Comparison of ENCODE assay signal across 1 cellular context in genomic region chrX:21382715-21383114, GRCh38.
TF ChIP-seq lines count a peak whose summit lies in the region.

No MANE protein-coding gene starts in this region.

TF ChIP-seq in GM23338, 12 proteins besides CTCF, POLR2A, EP300 and RAD21 (continued from another document):
- TF ChIP-seq ZNF331 (CRISPR knock-in tag; IDR thresholded peaks at IDR 0.05; ENCODE audit: low read depth) (no peak), JUNB (IDR thresholded peaks at IDR 0.05; ENCODE audit: unreplicated experiment) (no peak), NANOG (IDR thresholded peaks at IDR 0.05; ENCODE audit: borderline replicate concordance) (no peak)
TF ChIP-seq in GM23338: peak in this region for 0.
